15 cellular contexts compared by ENCODE assay signal in genomic region chr9:128687453-128687852, GRCh38. TPM values are rescaled to one million over a fixed set of nuclear protein-coding genes. Genes with fewer than 3 reads are reported as not detected.
DNase-seq lines count a peak whose midpoint lies in the region; ATAC-seq, FAIRE-seq and TF ChIP-seq lines count a peak whose summit lies in the region.
"Had no signal": no experiment of that assay in that cellular context is flagged by ENCODE, and none has a peak within 500 bp of the region (broad histone marks: within the 10 kb centered on the region; RNA-seq: fewer than 3 reads in every experiment).

No MANE protein-coding gene starts in this region.

- H3K9me1 ChIP-seq in K562 (ENCODE audit: control insufficient read depth, insufficient read depth, low read length): no peaks in the 10 kb centered on the region

- ATAC-seq in K562 (no peak), HG03469 (IDR thresholded peaks at IDR 0.05; ENCODE audit: unreplicated experiment) (no peak)

- no peak for TF ChIP-seq RAD21 in K562 (CRISPR knock-in tag; conservative IDR thresholded peaks at IDR 0.05 in 1 of 2, IDR thresholded peaks at IDR 0.05 in 1 of 2)

- FAIRE-seq in K562 (lab: Jason Lieb, UNC): no peak
- FAIRE-seq: colon, GM12892 had no signal

- no peak overlapping the region for H2AFZ ChIP-seq in OCI-LY3 (ENCODE audit: low read depth, low read length)
- 0 out of 2 replicates have a peak overlapping the region, but pooled peaks have one; percentile 96 for H2AFZ ChIP-seq in K562 (ENCODE audit: low read depth, low read length)
- no peak overlapping the region for H2AFZ ChIP-seq in neural progenitor cell (replicated peaks)

- H3K79me2 ChIP-seq in OCI-LY3 (ENCODE audit: low read length) (peaks cover 96% of the 10 kb centered on the region), K562 (ENCODE audit: control insufficient read depth, insufficient read depth, low read length) (peaks cover 38% of the 10 kb centered on the region), neural progenitor cell (ENCODE audit: low read depth) (peaks cover 81% of the 10 kb centered on the region)

- H3K27ac ChIP-seq in OCI-LY3 (ENCODE audit: low read length): peak overlapping the region; percentile 89
- H3K27ac ChIP-seq in K562 (ENCODE audit: extremely low read depth, low read depth, low read length): no peak overlapping the region
- no peak overlapping the region for H3K27ac ChIP-seq in neural progenitor cell

- H3K27me3 ChIP-seq in OCI-LY3 (ENCODE audit: low read depth, low read length): no peaks in the 10 kb centered on the region
- no peaks in the 10 kb centered on the region for H3K27me3 ChIP-seq in K562 (ENCODE audit: control insufficient read depth in 2 of 2, insufficient read depth in 2 of 2, low read length in 2 of 2)
- H3K27me3 ChIP-seq in neural progenitor cell: no peaks in the 10 kb centered on the region
- H3K27me3 ChIP-seq: Peyer's patch, thyroid gland had no signal

- WGBS in K562 (ENCODE audit: insufficient coverage, low coverage, missing lambda C conversion rate): 85% methylated on average over 4 of the region's 4 CpGs

- H4K20me1 ChIP-seq in OCI-LY3 (ENCODE audit: insufficient read depth, low read length) (peaks cover 18% of the 10 kb centered on the region), K562 (replicated peaks; ENCODE audit: control insufficient read depth, insufficient read depth, low read length) (peaks cover 14% of the 10 kb centered on the region), neural progenitor cell (ENCODE audit: low read depth) (peaks cover 57% of the 10 kb centered on the region)

- in situ Hi-C loops in K562 (cut with MboI): no loop called here

- CTCF ChIA-PET in K562 (lab: Yijun Ruan, JAX; ENCODE audit: low intra/inter-chr PET ratio): no interaction called here

- H3K4me3 ChIP-seq in OCI-LY3 (ENCODE audit: low read length): peak overlapping the region; percentile 91
- H3K4me3 ChIP-seq in K562: no peak overlapping the region
- no peak overlapping the region for H3K4me3 ChIP-seq in neural progenitor cell
- H3K4me3 ChIP-seq: thyroid gland had no signal

- peak overlapping the region; percentile 21 for H3K4me3 Mint-ChIP-seq in T-helper 2 cell treated with Interferon-gamma antibody and Interleukin-4, amounts not matched to agents 5 μg/mL and 100 μg/mL, for 36 hours
- peak overlapping the region; percentile 90 for H3K4me3 Mint-ChIP-seq in neural progenitor cell

- H3K9me3 Mint-ChIP-seq in T-helper 2 cell treated with Interferon-gamma antibody and Interleukin-4, amounts not matched to agents 5 μg/mL and 100 μg/mL, for 36 hours: no peaks in the 10 kb centered on the region
- no peaks in the 10 kb centered on the region for H3K9me3 Mint-ChIP-seq in neural progenitor cell

- H3F3A ChIP-seq in neural progenitor cell (ENCODE audit: low read depth): peaks cover 75% of the 10 kb centered on the region

- TF ChIP-seq CTCF in OCI-LY3 (IDR thresholded peaks at IDR 0.05; ENCODE audit: low read depth, low read length) (no peak), K562 (IDR thresholded peaks at IDR 0.05 in 2 of 3, conservative IDR thresholded peaks at IDR 0.05 in 1 of 3; ENCODE audit: insufficient read depth in 2 of 3, low read depth in 1 of 3, low read length in 3 of 3) (no peak), neural progenitor cell (IDR thresholded peaks at IDR 0.05) (no peak)

- H3K4me2 ChIP-seq in OCI-LY3 (ENCODE audit: low read length) (peak overlapping the region; percentile 91), K562 (ENCODE audit: insufficient read depth, low read length) (no peak overlapping the region), neural progenitor cell (peak overlapping the region; percentile 83)

- H3K27me3 Mint-ChIP-seq in T-helper 2 cell treated with Interferon-gamma antibody and Interleukin-4, amounts not matched to agents 5 μg/mL and 100 μg/mL, for 36 hours (ENCODE audit: low read depth): no peaks in the 10 kb centered on the region
- H3K27me3 Mint-ChIP-seq in neural progenitor cell (ENCODE audit: insufficient read depth, low read depth): peaks cover 6% of the 10 kb centered on the region

- TF ChIP-seq POLR2A in K562 (conservative IDR thresholded peaks at IDR 0.05): no peak

- H3K9ac ChIP-seq in OCI-LY3 (ENCODE audit: low read length) (peak overlapping the region; percentile 100; the same call in 1 of the 2 replicates), K562 (ENCODE audit: insufficient read depth in 1 of 2, low read depth in 2 of 2, low read length in 2 of 2) (no peak overlapping the region), neural progenitor cell (no peak overlapping the region)

- H3K36me3 Mint-ChIP-seq in T-helper 2 cell treated with Interferon-gamma antibody and Interleukin-4, amounts not matched to agents 5 μg/mL and 100 μg/mL, for 36 hours (ENCODE audit: low read depth): peaks cover 22% of the 10 kb centered on the region
- H3K36me3 Mint-ChIP-seq in neural progenitor cell: peaks cover 15% of the 10 kb centered on the region

- H3K4me1 ChIP-seq in OCI-LY3 (ENCODE audit: low read length): peaks cover 50% of the 10 kb centered on the region
- H3K4me1 ChIP-seq in K562 (replicated peaks in 1 of 2; ENCODE audit: control insufficient read depth in 2 of 2, insufficient read depth in 2 of 2, low read length in 2 of 2): peaks cover 27 to 36% of the 10 kb centered on the region in 2 experiments
- H3K4me1 ChIP-seq in neural progenitor cell: peaks cover 47% of the 10 kb centered on the region

- POLR2A ChIA-PET in K562 (lab: Yijun Ruan, JAX): interaction anchor here (0.8 to 1.2 kb wide), 2 partner anchors 9 to 373 kb away, joined by 3 to 5 read pairs; no protein-coding TSS in a partner anchor

- TF ChIP-seq EP300 in K562 (IDR thresholded peaks at IDR 0.05; ENCODE audit: low read length): no peak

- intact Hi-C loops in K562 (cut with micrococcal nuclease): loop anchor here (10.0 kb wide), 2 partner anchors 413 to 493 kb away; partner anchors contain the start of genes CIZ1, GOLGA2 and SWI5

- no peak for DNase-seq in T-helper 2 cell treated with Interferon-gamma antibody and Interleukin-4, amounts not matched to agents 5 μg/mL and 100 μg/mL, for 36 hours (ENCODE audit: low spot score)
- no peak for DNase-seq in T-helper 2 cell
- DNase-seq in K562 (ENCODE audit: extremely low read depth in 1 of 4, low spot score in 3 of 4): no peak
- no peak for DNase-seq in neural progenitor cell (ENCODE audit: low spot score)
- no peak for DNase-seq in central memory CD4-positive, alpha-beta T cell
- DNase-seq in SHP77 (lab: John Stamatoyannopoulos, UW): no peak
- DNase-seq: activated effector memory CD4-positive, alpha-beta T cell treated with Interleukin-2 at 50 U/mL for 16 hours; DMS53; islet precursor cell; Peyer's patch; thyroid gland had no signal

- no peaks in the 10 kb centered on the region for H3K9me3 ChIP-seq in OCI-LY3 (ENCODE audit: insufficient read depth, low read length)
- no peaks in the 10 kb centered on the region for H3K9me3 ChIP-seq in K562 (replicated peaks; ENCODE audit: control insufficient read depth, insufficient read depth, low read depth, low read length)
- H3K9me3 ChIP-seq in neural progenitor cell (ENCODE audit: low read depth): no peaks in the 10 kb centered on the region
- H3K9me3 ChIP-seq: Peyer's patch, thyroid gland had no signal

- peak overlapping the region; percentile 98 for H3K27ac Mint-ChIP-seq in T-helper 2 cell treated with Interferon-gamma antibody and Interleukin-4, amounts not matched to agents 5 μg/mL and 100 μg/mL, for 36 hours
- H3K27ac Mint-ChIP-seq in neural progenitor cell: no peak overlapping the region

- H3K36me3 ChIP-seq in OCI-LY3 (replicated peaks; ENCODE audit: low read depth, low read length): peaks cover 32% of the 10 kb centered on the region
- H3K36me3 ChIP-seq in K562 (ENCODE audit: control insufficient read depth, insufficient read depth, low read length): peaks cover 24% of the 10 kb centered on the region
- peaks cover 13% of the 10 kb centered on the region for H3K36me3 ChIP-seq in neural progenitor cell

- no TSS peak for BruUV-seq in K562 (replicated peaks; lab: Mats Ljungman, UMichigan)

- peaks cover 42% of the 10 kb centered on the region for H3K4me1 Mint-ChIP-seq in T-helper 2 cell treated with Interferon-gamma antibody and Interleukin-4, amounts not matched to agents 5 μg/mL and 100 μg/mL, for 36 hours (ENCODE audit: low read depth)
- H3K4me1 Mint-ChIP-seq in neural progenitor cell: peaks cover 63% of the 10 kb centered on the region

RNA-seq across cellular contexts. Expression of gene SET, which starts 1.6 kb away (rescaled TPM):
- 148 and 241 TPM in 2 replicates for total RNA-seq in K562 (2011; cell fraction: chromatin; rRNA removed; ENCODE audit: low replicate concordance)
- 111 and 117 TPM in 2 replicates for total RNA-seq in K562 (2011; cell fraction: nucleolus; rRNA removed)
- 183 and 259 TPM in 2 replicates for total RNA-seq in K562 (2011; cell fraction: nucleoplasm; rRNA removed)
- total RNA-seq in K562 (2014; rRNA removed) (887 and 1,071 TPM in 2 replicates), K562 (2014; rRNA removed; fragmentation: Illumina TruSeq; extraction: Trizol) (1,328 and 1,534 TPM in 2 replicates), K562 (2015; rRNA removed; fragmentation: Illumina TruSeq; extraction: Trizol) (1,335 and 1,447 TPM in 2 replicates), K562 (2021) (840 and 907 TPM in 2 replicates), neural progenitor cell (ENCODE audit: low replicate concordance) (930 and 1,683 TPM in 2 replicates)
- polyA plus RNA-seq in K562 (2011; rRNA removed) (308 and 520 TPM in 2 replicates), K562 (2014; fragmentation: Illumina TruSeq; extraction: Trizol) (886 and 1,006 TPM in 2 replicates), K562 (2014; fragmentation: Nextera tagmentation; extraction: Ambion mirVana) (100 to 1,000 TPM; 404 to 534 TPM), K562 (2014; rRNA removed) (609 and 622 TPM in 2 replicates)
- polyA plus RNA-seq in K562 (2011; cell fraction: cytosol; rRNA removed): 84.3 and 133 TPM in 2 replicates
- polyA plus RNA-seq in K562 (2011; cell fraction: nucleus; rRNA removed): 138 and 148 TPM in 2 replicates
- polyA plus RNA-seq in K562 (2012): 556 and 791 TPM in 2 replicates
- polyA minus RNA-seq in K562 (2011; rRNA and poly(A)+ RNA removed): 1,021 and 1,119 TPM in 2 replicates
- polyA minus RNA-seq in K562 (2011; cell fraction: cytosol; rRNA and poly(A)+ RNA removed): 256 and 383 TPM in 2 replicates
- 100 and 155 TPM in 2 replicates for polyA minus RNA-seq in K562 (2011; cell fraction: nucleus; rRNA and poly(A)+ RNA removed)

RNA-seq across cellular contexts. Expression of gene PKN3, which starts 14.8 kb away (rescaled TPM):
- 45.1 and 101 TPM in 2 replicates for total RNA-seq in K562 (2011; cell fraction: chromatin; rRNA removed; ENCODE audit: low replicate concordance)
- total RNA-seq in K562 (2011; cell fraction: nucleolus; rRNA removed): 76.3 and 95.7 TPM in 2 replicates
- total RNA-seq in K562 (2011; cell fraction: nucleoplasm; rRNA removed): 27.9 and 53.6 TPM in 2 replicates
- total RNA-seq in K562 (2014; rRNA removed): 29.4 and 42.4 TPM in 2 replicates
- 10.6 and 16.2 TPM in 2 replicates for total RNA-seq in K562 (2014; rRNA removed; fragmentation: Illumina TruSeq; extraction: Trizol)
- total RNA-seq in K562 (2015; rRNA removed; fragmentation: Illumina TruSeq; extraction: Trizol): 17.5 and 19.7 TPM in 2 replicates
- total RNA-seq in K562 (2021): 40.3 and 41.3 TPM in 2 replicates
- 24.5 and 25.4 TPM in 2 replicates for polyA plus RNA-seq in K562 (2011; rRNA removed)
- polyA plus RNA-seq in K562 (2011; cell fraction: cytosol; rRNA removed): 25.0 and 47.2 TPM in 2 replicates
- polyA plus RNA-seq in K562 (2011; cell fraction: nucleus; rRNA removed): 80.6 and 118 TPM in 2 replicates
- 28.4 and 42.0 TPM in 2 replicates for polyA plus RNA-seq in K562 (2012)
- 19.7 and 28.3 TPM in 2 replicates for polyA plus RNA-seq in K562 (2014; fragmentation: Illumina TruSeq; extraction: Trizol)
- 1 to 10 TPM in 1 of 2 experiments, under 1 TPM in 1; 0.82 to 1.4 TPM for polyA plus RNA-seq in K562 (2014; fragmentation: Nextera tagmentation; extraction: Ambion mirVana)
- polyA plus RNA-seq in K562 (2014; rRNA removed): 48.9 and 49.2 TPM in 2 replicates
- polyA minus RNA-seq in K562 (2011; rRNA and poly(A)+ RNA removed): 9.4 and 18.7 TPM in 2 replicates
- polyA minus RNA-seq in K562 (2011; cell fraction: cytosol; rRNA and poly(A)+ RNA removed): 23.5 and 24.5 TPM in 2 replicates
- polyA minus RNA-seq in K562 (2011; cell fraction: nucleus; rRNA and poly(A)+ RNA removed): 12.1 and 13.3 TPM in 2 replicates
- 4.4 and 16.1 TPM in 2 replicates for total RNA-seq in neural progenitor cell (ENCODE audit: low replicate concordance)

RNA-seq across cellular contexts. Expression of gene DYNC2I2, which starts 30.8 kb away (rescaled TPM):
- 27.2 and 132 TPM in 2 replicates for total RNA-seq in K562 (2011; cell fraction: chromatin; rRNA removed; ENCODE audit: low replicate concordance)
- 174 and 202 TPM in 2 replicates for total RNA-seq in K562 (2011; cell fraction: nucleolus; rRNA removed)
- total RNA-seq in K562 (2011; cell fraction: nucleoplasm; rRNA removed): 76.1 and 76.9 TPM in 2 replicates
- total RNA-seq in K562 (2014; rRNA removed) (249 and 283 TPM in 2 replicates), K562 (2014; rRNA removed; fragmentation: Illumina TruSeq; extraction: Trizol) (16.0 and 21.6 TPM in 2 replicates), K562 (2015; rRNA removed; fragmentation: Illumina TruSeq; extraction: Trizol) (69.5 and 71.3 TPM in 2 replicates), K562 (2021) (131 and 144 TPM in 2 replicates), neural progenitor cell (ENCODE audit: low replicate concordance) (45.9 and 141 TPM in 2 replicates)
- polyA plus RNA-seq in K562 (2011; rRNA removed) (70.0 and 85.8 TPM in 2 replicates), K562 (2014; fragmentation: Illumina TruSeq; extraction: Trizol) (36.3 and 76.9 TPM in 2 replicates), K562 (2014; fragmentation: Nextera tagmentation; extraction: Ambion mirVana) (1 to 10 TPM; 1.5 to 2.3 TPM), K562 (2014; rRNA removed) (165 and 184 TPM in 2 replicates)
- 110 and 264 TPM in 2 replicates for polyA plus RNA-seq in K562 (2011; cell fraction: cytosol; rRNA removed)
- 270 and 451 TPM in 2 replicates for polyA plus RNA-seq in K562 (2011; cell fraction: nucleus; rRNA removed)
- polyA plus RNA-seq in K562 (2012): 106 and 139 TPM in 2 replicates
- polyA minus RNA-seq in K562 (2011; rRNA and poly(A)+ RNA removed): 16.9 and 31.4 TPM in 2 replicates
- polyA minus RNA-seq in K562 (2011; cell fraction: cytosol; rRNA and poly(A)+ RNA removed): 70.6 and 79.0 TPM in 2 replicates
- polyA minus RNA-seq in K562 (2011; cell fraction: nucleus; rRNA and poly(A)+ RNA removed): 78.6 and 83.6 TPM in 2 replicates

RNA-seq across cellular contexts. Expression of gene ZDHHC12, which starts 36.5 kb away (rescaled TPM):
- 7.1 and 18.4 TPM in 2 replicates for total RNA-seq in K562 (2011; cell fraction: chromatin; rRNA removed; ENCODE audit: low replicate concordance)
- 35.0 and 36.5 TPM in 2 replicates for total RNA-seq in K562 (2011; cell fraction: nucleolus; rRNA removed)
- total RNA-seq in K562 (2011; cell fraction: nucleoplasm; rRNA removed): 22.9 and 31.1 TPM in 2 replicates
- total RNA-seq in K562 (2014; rRNA removed): 38.0 and 57.7 TPM in 2 replicates
- total RNA-seq in K562 (2014; rRNA removed; fragmentation: Illumina TruSeq; extraction: Trizol): 1.1 and 1.9 TPM in 2 replicates
- total RNA-seq in K562 (2015; rRNA removed; fragmentation: Illumina TruSeq; extraction: Trizol): 18.7 and 19.1 TPM in 2 replicates
- 28.7 and 30.3 TPM in 2 replicates for total RNA-seq in K562 (2021)
- 13.8 and 24.8 TPM in 2 replicates for polyA plus RNA-seq in K562 (2011; rRNA removed)
- 30.4 and 84.8 TPM in 2 replicates for polyA plus RNA-seq in K562 (2011; cell fraction: cytosol; rRNA removed)
- 32.5 and 45.8 TPM in 2 replicates for polyA plus RNA-seq in K562 (2011; cell fraction: nucleus; rRNA removed)
- 31.0 and 52.7 TPM in 2 replicates for polyA plus RNA-seq in K562 (2012)
- polyA plus RNA-seq in K562 (2014; fragmentation: Illumina TruSeq; extraction: Trizol): 6.8 and 27.8 TPM in 2 replicates
- polyA plus RNA-seq in K562 (2014; fragmentation: Nextera tagmentation; extraction: Ambion mirVana): 1 to 10 TPM in 1 of 2 experiments, under 1 TPM in 1; 0.21 to 4.3 TPM
- 31.7 TPM in 2 replicates for polyA plus RNA-seq in K562 (2014; rRNA removed)
- polyA minus RNA-seq in K562 (2011; rRNA and poly(A)+ RNA removed): 3.4 and 6.5 TPM in 2 replicates
- 21.7 and 30.2 TPM in 2 replicates for polyA minus RNA-seq in K562 (2011; cell fraction: cytosol; rRNA and poly(A)+ RNA removed)
- 5.8 and 6.1 TPM in 2 replicates for polyA minus RNA-seq in K562 (2011; cell fraction: nucleus; rRNA and poly(A)+ RNA removed)
- 16.8 and 53.9 TPM in 2 replicates for total RNA-seq in neural progenitor cell (ENCODE audit: low replicate concordance)
